ENCODE assay signal across 8 cellular contexts in the genomic region with DNA sequence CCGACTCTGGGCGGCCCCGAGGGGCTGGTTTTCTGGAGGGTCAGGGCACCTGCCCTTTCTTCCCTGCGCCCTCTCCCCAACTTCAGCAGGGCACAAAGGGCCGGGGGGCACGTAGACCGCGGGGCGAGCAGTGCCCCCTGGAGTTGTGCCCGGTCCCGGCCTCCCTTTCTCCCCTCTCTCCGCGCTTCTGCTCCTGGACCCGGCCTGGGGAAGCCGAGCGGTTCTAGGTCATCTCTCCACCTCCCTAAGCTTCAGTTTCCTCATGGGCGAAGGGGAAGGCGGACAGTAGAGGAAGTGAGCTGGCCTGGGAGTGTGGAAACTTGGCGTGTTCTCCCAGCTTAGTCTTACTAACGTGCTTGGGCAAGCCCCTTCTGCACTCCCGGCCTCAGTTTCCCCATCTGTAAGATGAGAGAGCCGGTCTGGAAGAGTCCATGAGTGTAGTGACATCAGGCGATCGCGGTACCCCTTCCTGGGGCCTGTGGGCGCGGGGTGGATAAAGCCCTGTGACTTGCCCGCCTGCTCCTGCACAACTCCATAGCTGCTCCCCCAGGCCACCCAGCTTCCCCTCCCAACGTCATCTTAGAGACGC.
DNase-seq lines count a peak whose midpoint lies in the region; ATAC-seq and TF ChIP-seq lines count a peak whose summit lies in the region.

No MANE protein-coding gene starts in this region.

- H3K4me3 ChIP-seq in AG09309 (ENCODE audit: control insufficient read depth, low read depth, low read length) (peak overlapping the region; percentile 41), MG63 (peak overlapping the region; percentile 37), endodermal cell (ENCODE audit: low read length) (no peak overlapping the region)

- H3K9me3 ChIP-seq in MG63 (no peaks in the 10 kb centered on the region), endodermal cell (ENCODE audit: control insufficient read depth, low read length) (no peaks in the 10 kb centered on the region)

- H3K36me3 Mint-ChIP-seq in endodermal cell (ENCODE audit: low read depth) = peaks cover 22% of the 10 kb centered on the region
- H3K36me3 Mint-ChIP-seq in naive thymus-derived CD8-positive, alpha-beta T cell = peaks cover 0 to 2% (median 0%) of the 10 kb centered on the region in 3 donors

- TF ChIP-seq CTCF in AG09309 (IDR thresholded peaks at IDR 0.05; ENCODE audit: control insufficient read depth, insufficient read depth, low read depth, low read length, missing control alignments) (no peak), endodermal cell (conservative IDR thresholded peaks at IDR 0.05) (peak; percentile 67)

- H3K4me3 Mint-ChIP-seq in endodermal cell = peak overlapping the region; percentile 39
- H3K4me3 Mint-ChIP-seq in naive thymus-derived CD8-positive, alpha-beta T cell = peak overlapping the region; percentile 61 to 82 (median 76)

- H3K27ac Mint-ChIP-seq in endodermal cell = peak overlapping the region; percentile 95
- peak overlapping the region in 9 of 10 donors; percentile 29 to 81 (median 53) for H3K27ac Mint-ChIP-seq in naive thymus-derived CD8-positive, alpha-beta T cell

- H3K36me3 ChIP-seq in MG63 = no peaks in the 10 kb centered on the region
- H3K36me3 ChIP-seq in endodermal cell (ENCODE audit: control insufficient read depth, insufficient read depth, low read length) = no peaks in the 10 kb centered on the region

- 79 to 86% methylated on average over 6 to 30 of the region's 30 CpGs for WGBS in endodermal cell (ENCODE audit: insufficient coverage in 1 of 2, insufficient read length in 1 of 2), 2 experiments

- H3K4me1 ChIP-seq in endodermal cell (ENCODE audit: control insufficient read depth, insufficient read depth, low read length) = peaks cover 3% of the 10 kb centered on the region

- peaks cover 27% of the 10 kb centered on the region for H3K4me1 Mint-ChIP-seq in endodermal cell
- H3K4me1 Mint-ChIP-seq in naive thymus-derived CD8-positive, alpha-beta T cell = peaks cover 19 to 38% (median 36%) of the 10 kb centered on the region in 4 donors

- DNase-seq in AG09309 (ENCODE audit: low read depth) (no peak), MG63 (peak; percentile 32), endodermal cell (peak; percentile 71), NCI-H2171 (lab: John Stamatoyannopoulos, UW) (no peak), kidney glomerular epithelial cell (lab: John Stamatoyannopoulos, UW) (no peak)
- DNase-seq in naive thymus-derived CD8-positive, alpha-beta T cell = no peak
- DNase-seq in activated CD4-positive, alpha-beta T cell treated with anti-CD3 and anti-CD28 coated beads, Interleukin-2, amount 50 U/mL, for 4 hours = no peak

- no peak for ATAC-seq in naive thymus-derived CD8-positive, alpha-beta T cell
- no peak for ATAC-seq in HG02571 (IDR thresholded peaks at IDR 0.05; ENCODE audit: unreplicated experiment)

- H3K9ac ChIP-seq in endodermal cell (ENCODE audit: extremely low read depth, low read length, poor library complexity, severe bottlenecking) = no peak overlapping the region

- H3K27ac ChIP-seq in endodermal cell (ENCODE audit: low read depth, low read length) = peak overlapping the region; percentile 93

- H3K9me3 Mint-ChIP-seq in endodermal cell = no peaks in the 10 kb centered on the region
- no peaks in the 10 kb centered on the region for H3K9me3 Mint-ChIP-seq in naive thymus-derived CD8-positive, alpha-beta T cell

- POLR2A ChIA-PET in naive thymus-derived CD8-positive, alpha-beta T cell (lab: Charles Lee) = interaction anchor here (0.6 to 3.8 kb wide), 14 partner anchors 8 to 240 kb away, joined by 3 to 19 read pairs (median 4); no protein-coding TSS in a partner anchor

- no peaks in the 10 kb centered on the region for H3K27me3 ChIP-seq in MG63
- H3K27me3 ChIP-seq in endodermal cell (ENCODE audit: control insufficient read depth, insufficient read depth, low read length, poor library complexity, severe bottlenecking) = no peaks in the 10 kb centered on the region

- peaks cover 75% of the 10 kb centered on the region for H3K27me3 Mint-ChIP-seq in endodermal cell (ENCODE audit: insufficient read depth)
- no peaks in the 10 kb centered on the region for H3K27me3 Mint-ChIP-seq in naive thymus-derived CD8-positive, alpha-beta T cell

Comparison
In these comparisons a context has a peak if more than half of its experiments do, and no peak if none do; other contexts are left out.
1. DNase-seq: peak in MG63 (single experiment) and endodermal cell (single experiment); none in AG09309 (single experiment), naive thymus-derived CD8-positive, alpha-beta T cell (0 of 10), NCI-H2171 (single experiment), activated CD4-positive, alpha-beta T cell treated with anti-CD3 and anti-CD28 coated beads, Interleukin-2, amount 50 U/mL, for 4 hours (0 of 2) and kidney glomerular epithelial cell (single experiment).